In the genomic region with DNA sequence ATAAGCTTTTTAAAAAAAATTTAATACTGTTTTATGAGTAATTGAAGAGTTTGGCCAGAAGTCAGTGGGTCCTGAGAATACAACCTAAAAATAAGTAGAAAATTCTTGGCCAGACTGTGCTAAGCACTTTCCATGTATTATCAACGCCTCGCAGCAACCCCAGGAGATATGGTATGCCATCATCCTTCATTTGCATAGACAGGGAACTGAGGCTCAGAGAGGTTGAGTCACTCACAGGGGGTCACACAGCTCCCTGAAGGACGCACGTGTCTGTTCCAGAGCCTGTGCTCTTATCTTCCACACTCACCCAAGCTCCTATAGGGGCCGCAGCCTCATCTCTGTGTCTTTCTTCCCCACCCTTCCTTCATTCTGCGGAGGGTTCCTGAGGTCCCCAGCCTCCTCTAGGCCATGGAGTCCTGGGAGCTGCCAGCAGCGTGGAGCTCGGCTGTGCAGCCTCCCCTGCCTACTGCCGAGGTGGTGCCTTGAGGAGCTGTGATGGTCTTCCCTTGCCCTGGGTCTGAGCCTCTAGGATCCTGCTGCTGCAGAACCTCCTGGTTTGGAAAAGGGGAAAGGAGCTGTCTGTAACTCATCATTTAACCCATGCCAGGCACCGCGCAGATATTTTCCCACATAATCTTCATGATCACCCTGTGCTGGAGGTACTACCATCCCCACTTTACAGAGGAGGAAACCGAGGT, we compare ENCODE assay signal across 11 cellular contexts. TPM values are rescaled to one million over a fixed set of nuclear protein-coding genes. Genes with fewer than 3 reads are reported as not detected.
DNase-seq lines count a peak whose midpoint lies in the region; ATAC-seq, FAIRE-seq and TF ChIP-seq lines count a peak whose summit lies in the region.
"Had no signal": no experiment of that assay in that cellular context is flagged by ENCODE, and none has a peak within 500 bp of the region (broad histone marks: within the 10 kb centered on the region; RNA-seq: fewer than 3 reads in every experiment).

No MANE protein-coding gene starts in this region.

- no peaks in the 10 kb centered on the region for H3K9me3 ChIP-seq in A549
- no peaks in the 10 kb centered on the region for H3K9me3 ChIP-seq in Panc1 (ENCODE audit: control insufficient read depth, insufficient read depth, low read depth, low read length)
- H3K9me3 ChIP-seq in esophagus (ENCODE audit: control insufficient read depth in 2 of 2, insufficient read depth in 1 of 2, low read depth in 1 of 2, low read length in 1 of 2), result no peaks in the 10 kb centered on the region
- no peaks in the 10 kb centered on the region for H3K9me3 ChIP-seq in parathyroid adenoma (ENCODE audit: control insufficient read depth, low read length)

- BruUV-seq in Panc1 (replicated peaks; lab: Mats Ljungman, UMichigan), result no TSS peak

- ATAC-seq in A549 (no peak), Panc1 (no peak), HG02970 (IDR thresholded peaks at IDR 0.05; ENCODE audit: low FRiP score, unreplicated experiment) (no peak)
- ATAC-seq: activated CD8-positive, alpha-beta T cell treated with anti-CD3 and anti-CD28 coated beads, Interleukin-2, amount 10 ng/mL, durations not matched to agents 7 days and 5 days had no signal

- H3K36me3 ChIP-seq in Panc1 (ENCODE audit: control insufficient read depth, insufficient read depth, low read length) (no peaks in the 10 kb centered on the region), esophagus (ENCODE audit: control insufficient read depth in 2 of 2, insufficient read depth in 2 of 2, low read length in 1 of 2) (no peaks in the 10 kb centered on the region), parathyroid adenoma (ENCODE audit: control insufficient read depth, insufficient read depth, low read length) (no peaks in the 10 kb centered on the region)

- H3K4me3 ChIP-seq in A549 (no peak overlapping the region), Panc1 (ENCODE audit: low read depth in 2 of 2, low read length in 2 of 2) (no peak overlapping the region), esophagus (ENCODE audit: low read depth in 1 of 2, low read length in 2 of 2) (no peak overlapping the region), parathyroid adenoma (ENCODE audit: low read depth, low read length) (no peak overlapping the region)

- POLR2A ChIA-PET in A549 (lab: Yijun Ruan, JAX), result interaction anchor here (0.6 kb wide), 1 partner anchor 276 kb away, joined by 6 read pairs; no protein-coding TSS in a partner anchor
- POLR2A ChIA-PET in Panc1 (lab: Charles Lee), result no interaction called here
- POLR2A ChIA-PET in HEK293T (lab: Yijun Ruan, JAX), result interaction anchor here (1.0 to 1.9 kb wide), 2 partner anchors 15 to 25 kb away, joined by 5 read pairs; no protein-coding TSS in a partner anchor

- H2AFZ ChIP-seq in parathyroid adenoma, result no peak overlapping the region

- H3K79me2 ChIP-seq in parathyroid adenoma, result peaks cover 33% of the 10 kb centered on the region

- intact Hi-C loops in Panc1 (cut with micrococcal nuclease; ENCODE audit: unreplicated experiment), result no loop called here

- peaks cover 75% of the 10 kb centered on the region for H3K4me1 ChIP-seq in A549
- H3K4me1 ChIP-seq in Panc1 (ENCODE audit: control insufficient read depth, insufficient read depth, low read length), result peaks cover 70% of the 10 kb centered on the region
- H3K4me1 ChIP-seq in esophagus (ENCODE audit: control insufficient read depth in 2 of 2, insufficient read depth in 2 of 2, low read length in 1 of 2), result peaks cover 11 to 17% of the 10 kb centered on the region in 2 donors
- peaks cover 39% of the 10 kb centered on the region for H3K4me1 ChIP-seq in parathyroid adenoma

- 88% methylated on average over 9 of the region's 12 CpGs for WGBS in A549 (ENCODE audit: missing lambda C conversion rate)
- WGBS in esophagus, 2 donors, result 82 to 85% methylated on average over 12 of the region's 12 CpGs

- peak overlapping the region; percentile 94 to 98 for H3K27ac ChIP-seq in A549
- H3K27ac ChIP-seq in Panc1 (ENCODE audit: low read length), result peak overlapping the region; percentile 73
- peak overlapping the region; percentile 73 to 80 for H3K27ac ChIP-seq in esophagus (ENCODE audit: low read depth in 2 of 2, low read length in 1 of 2)
- H3K27ac ChIP-seq in parathyroid adenoma, result peak overlapping the region; percentile 11

- CTCF ChIA-PET in A549 (lab: Yijun Ruan, JAX) (interaction anchor here (1.0 to 5.3 kb wide), 9 partner anchors 11 to 88 kb away, joined by 3 to 33 read pairs (median 4); no protein-coding TSS in a partner anchor), Panc1 (lab: Charles Lee) (interaction anchor here (1.5 kb wide), 1 partner anchor 50 kb away, joined by 3 read pairs; no protein-coding TSS in a partner anchor), HEK293T (lab: Yijun Ruan, JAX) (interaction anchor here (0.6 to 3.7 kb wide), 4 partner anchors 9 to 66 kb away, joined by 3 to 17 read pairs (median 3); no protein-coding TSS in a partner anchor)

- no peak for TF ChIP-seq CTCF in A549 (IDR thresholded peaks at IDR 0.05)
- TF ChIP-seq CTCF in Panc1 (IDR thresholded peaks at IDR 0.05), result no peak
- no peak for TF ChIP-seq CTCF in parathyroid adenoma (IDR thresholded peaks at IDR 0.05)

- no peak for TF ChIP-seq POLR2A in A549 (IDR thresholded peaks at IDR 0.05; ENCODE audit: low read length)

- in situ Hi-C loops in Panc1 (cut with HindIII; ENCODE audit: low pct_unique_long_range_greater_than_20kb, low sequenced_read_pairs), result no loop called here

- TF ChIP-seq EP300 in A549 (IDR thresholded peaks at IDR 0.05), result no peak

- no peak overlapping the region for H3K9ac ChIP-seq in parathyroid adenoma

- FAIRE-seq in A549 (lab: Jason Lieb, UNC), result no peak
- FAIRE-seq: G401.6 had no signal

- no peak for TF ChIP-seq RAD21 in A549 (conservative IDR thresholded peaks at IDR 0.05 in 1 of 2, IDR thresholded peaks at IDR 0.05 in 1 of 2)

- no peaks in the 10 kb centered on the region for H3K27me3 ChIP-seq in Panc1 (ENCODE audit: control insufficient read depth, insufficient read depth, low read length)
- no peaks in the 10 kb centered on the region for H3K27me3 ChIP-seq in esophagus (ENCODE audit: control insufficient read depth in 1 of 2, insufficient read depth in 2 of 2, low read length in 2 of 2)
- no peaks in the 10 kb centered on the region for H3K27me3 ChIP-seq in parathyroid adenoma (ENCODE audit: control insufficient read depth, insufficient read depth, low read length)

- H3K4me2 ChIP-seq in A549, result peak overlapping the region; percentile 69
- H3K4me2 ChIP-seq in parathyroid adenoma (ENCODE audit: low read length), result no peak overlapping the region

- DNase-seq in A549 (ENCODE audit: low read depth in 1 of 2, low spot score in 1 of 2) (no peak), Panc1 (ENCODE audit: low read depth, low spot score) (no peak), 8988T (no peak), NCI-H1105 (lab: John Stamatoyannopoulos, UW) (no peak), HEK293T (ENCODE audit: extremely low spot score) (no peak)
- DNase-seq: activated CD8-positive, alpha-beta T cell treated with anti-CD3 and anti-CD28 coated beads, Interleukin-2, amount 10 ng/mL, durations not matched to agents 7 days and 5 days; T-helper 2 cell had no signal

TF ChIP-seq in A549, 52 proteins besides CTCF, POLR2A, EP300 and RAD21:
- TF ChIP-seq MYC (IDR thresholded peaks at IDR 0.05; ENCODE audit: borderline replicate concordance, low read length) (no peak), ZFP36 (IDR thresholded peaks at IDR 0.05; ENCODE audit: borderline replicate concordance, partially characterized antibody) (peak; percentile 47), GATA3 (IDR thresholded peaks at IDR 0.05; ENCODE audit: borderline replicate concordance) (no peak), HDAC2 (IDR thresholded peaks at IDR 0.05) (no peak), HES2 (IDR thresholded peaks at IDR 0.05) (no peak)

TF ChIP-seq in HEK293T, 16 proteins besides CTCF, POLR2A, EP300 and RAD21:
- TF ChIP-seq L3MBTL2 (conservative IDR thresholded peaks at IDR 0.05) (no peak), ZNF384 (IDR thresholded peaks at IDR 0.05) (no peak), NFRKB (IDR thresholded peaks at IDR 0.05) (no peak), FOXA1 (IDR thresholded peaks at IDR 0.05) (no peak), BHLHE40 (IDR thresholded peaks at IDR 0.05; ENCODE audit: borderline replicate concordance) (no peak), SUZ12 (IDR thresholded peaks at IDR 0.05) (no peak), HDGF (IDR thresholded peaks at IDR 0.05; ENCODE audit: borderline replicate concordance) (no peak), TARDBP (IDR thresholded peaks at IDR 0.05) (no peak), FOXM1 (IDR thresholded peaks at IDR 0.05; ENCODE audit: borderline replicate concordance) (no peak), SP1 (IDR thresholded peaks at IDR 0.05) (no peak), LEF1 (IDR thresholded peaks at IDR 0.05; ENCODE audit: borderline replicate concordance) (no peak), FOXK2 (IDR thresholded peaks at IDR 0.05) (no peak), ELF4 (IDR thresholded peaks at IDR 0.05) (no peak), ARNT (IDR thresholded peaks at IDR 0.05) (no peak), CTBP1 (IDR thresholded peaks at IDR 0.05; ENCODE audit: borderline replicate concordance) (no peak)
- TF ChIP-seq, protein P1, sequence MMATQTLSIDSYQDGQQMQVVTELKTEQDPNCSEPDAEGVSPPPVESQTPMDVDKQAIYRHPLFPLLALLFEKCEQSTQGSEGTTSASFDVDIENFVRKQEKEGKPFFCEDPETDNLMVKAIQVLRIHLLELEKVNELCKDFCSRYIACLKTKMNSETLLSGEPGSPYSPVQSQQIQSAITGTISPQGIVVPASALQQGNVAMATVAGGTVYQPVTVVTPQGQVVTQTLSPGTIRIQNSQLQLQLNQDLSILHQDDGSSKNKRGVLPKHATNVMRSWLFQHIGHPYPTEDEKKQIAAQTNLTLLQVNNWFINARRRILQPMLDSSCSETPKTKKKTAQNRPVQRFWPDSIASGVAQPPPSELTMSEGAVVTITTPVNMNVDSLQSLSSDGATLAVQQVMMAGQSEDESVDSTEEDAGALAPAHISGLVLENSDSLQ (IDR thresholded peaks at IDR 0.05), result no peak

RNA-seq across cellular contexts. Expression of gene ECE1, which starts 30.3 kb away (rescaled TPM):
- polyA plus RNA-seq in A549 (2011; rRNA removed), result 81.8 and 86.4 TPM in 2 replicates
- 32.0 and 38.7 TPM in 2 replicates for polyA plus RNA-seq in A549 (2012; cell fraction: cytosol; rRNA removed)
- 55.8 and 74.0 TPM in 2 replicates for polyA plus RNA-seq in A549 (2012; cell fraction: nucleus; rRNA removed)
- 40.5 to 53.2 TPM (median 45.7 TPM) in 3 replicates for polyA plus RNA-seq in A549 (2017; fragmentation: RNase III; extraction: RNeasy Plus Mini Kit Qiagen cat#74134 plus additional on column Dnase treatment)
- 48.6 and 51.8 TPM in 2 replicates for polyA minus RNA-seq in A549 (2011; rRNA and poly(A)+ RNA removed)
- 192 TPM for total RNA-seq in Panc1 (2021; ENCODE audit: unreplicated experiment)
- 250 TPM for polyA plus RNA-seq in Panc1 (2012; ENCODE audit: insufficient read length)
- polyA plus RNA-seq in esophagus, result 10 to 100 TPM; 12.4 to 14.2 TPM

Comparison
In these comparisons a context has a peak if more than half of its experiments do, and no peak if none do; other contexts are left out.
1. H3K27ac ChIP-seq: peak in every context shown above with its lines; median percentile 96 in A549; 76 in esophagus; 73 in Panc1; 11 in parathyroid adenoma.